ENCODE assay signal across 12 cellular contexts in genomic region chr13:42776558-42776957, GRCh38. TPM values are rescaled to one million over a fixed set of nuclear protein-coding genes. Genes with fewer than 3 reads are reported as not detected.
DNase-seq lines count a peak whose midpoint lies in the region; FAIRE-seq and TF ChIP-seq lines count a peak whose summit lies in the region.
"Not testable (repeated sequence)": the region's sequence is repeated elsewhere in the genome, so short reads cannot be mapped to it uniquely, and the experiment has no call there.
"Had no signal": no experiment of that assay in that cellular context is flagged by ENCODE, and none has a peak within 500 bp of the region (broad histone marks: within the 10 kb centered on the region; RNA-seq: fewer than 3 reads in every experiment).

No MANE protein-coding gene starts in this region.

- H4K20me1 ChIP-seq in astrocyte (ENCODE audit: insufficient read depth, low read length), result not testable (repeated sequence)

- DNase-seq in COLO668 (lab: John Stamatoyannopoulos, UW; ENCODE audit: unreplicated experiment), result peak; percentile 58
- DNase-seq in HCEC 1CT, result peak; percentile 19
- peak; percentile 35 to 69 for DNase-seq in NCI-H526 (lab: John Stamatoyannopoulos, UW)
- not testable (repeated sequence) for DNase-seq in astrocyte (ENCODE audit: low read depth); progenitor cell of endocrine pancreas (ENCODE audit: low spot score, unreplicated experiment)
- peak; percentile 43 for DNase-seq in fibroblast of villous mesenchyme (ENCODE audit: low read depth)
- DNase-seq in mesenchymal stem cell, result peak; percentile 44

- H3K4me1 ChIP-seq in astrocyte (ENCODE audit: insufficient read depth, low read length); mesenchymal stem cell (ENCODE audit: control insufficient read depth, insufficient read depth, low read depth, low read length): not testable (repeated sequence)

- peak overlapping the region; percentile 90 for H4K8ac ChIP-seq in mesenchymal stem cell (ENCODE audit: low read length)

- not testable (repeated sequence) for H3K9ac ChIP-seq in astrocyte (ENCODE audit: low read length); mesenchymal stem cell (ENCODE audit: low read length)

- peak overlapping the region; percentile 89 for H4K91ac ChIP-seq in mesenchymal stem cell (ENCODE audit: low read length)

- H3K79me2 ChIP-seq in astrocyte (ENCODE audit: insufficient read depth, low read length), result not testable (repeated sequence)

- H3K9me3 Mint-ChIP-seq in astrocyte (ENCODE audit: unreplicated experiment) (peaks cover 21% of the 10 kb centered on the region), progenitor cell of endocrine pancreas (ENCODE audit: low read depth) (peaks cover 41% of the 10 kb centered on the region)

- H2BK5ac ChIP-seq in mesenchymal stem cell (ENCODE audit: low read depth, low read length, poor library complexity, severe bottlenecking), result not testable (repeated sequence)

- H3K9me3 ChIP-seq in astrocyte (ENCODE audit: insufficient read depth, low read depth, low read length), result not testable (repeated sequence)
- H3K9me3 ChIP-seq in mesenchymal stem cell (ENCODE audit: control insufficient read depth, low read length), result peaks cover 60% of the 10 kb centered on the region

- not testable (repeated sequence) for H3K27me3 ChIP-seq in astrocyte (ENCODE audit: insufficient read depth, low read length); mesenchymal stem cell (ENCODE audit: control insufficient read depth in 1 of 2, insufficient read depth in 1 of 2, low read length in 2 of 2)

- H2BK120ac ChIP-seq in mesenchymal stem cell (ENCODE audit: low read depth, low read length), result peak overlapping the region; percentile 79

- not testable (repeated sequence) for H3K4me1 Mint-ChIP-seq in astrocyte (ENCODE audit: low read depth, unreplicated experiment); progenitor cell of endocrine pancreas (ENCODE audit: low read depth)

- not testable (repeated sequence) for H3K36me3 Mint-ChIP-seq in astrocyte (ENCODE audit: low read depth, unreplicated experiment); progenitor cell of endocrine pancreas (ENCODE audit: insufficient read depth)

- not testable (repeated sequence) for H3K4me3 Mint-ChIP-seq in astrocyte (ENCODE audit: unreplicated experiment)
- peak overlapping the region; percentile 16 for H3K4me3 Mint-ChIP-seq in progenitor cell of endocrine pancreas (ENCODE audit: low read depth)

- not testable (repeated sequence) for H3K4me3 ChIP-seq in astrocyte (ENCODE audit: insufficient read depth, low read depth, low read length); fibroblast of villous mesenchyme (ENCODE audit: low read depth, low read length); mesenchymal stem cell (ENCODE audit: insufficient read depth in 1 of 2, low read depth in 1 of 2, low read length in 2 of 2)

- H2AFZ ChIP-seq in astrocyte (ENCODE audit: low read depth, low read length); mesenchymal stem cell (ENCODE audit: low read depth, low read length): not testable (repeated sequence)

- H3K23ac ChIP-seq in mesenchymal stem cell (ENCODE audit: low read length in 2 of 2), result not testable (repeated sequence)

- H3K79me1 ChIP-seq in mesenchymal stem cell (replicated peaks; ENCODE audit: low read length, poor library complexity, severe bottlenecking), result not testable (repeated sequence)

- not testable (repeated sequence) for H2AK5ac ChIP-seq in mesenchymal stem cell (ENCODE audit: low read length, severe bottlenecking)

- H3K27ac Mint-ChIP-seq in astrocyte (ENCODE audit: unreplicated experiment); progenitor cell of endocrine pancreas: not testable (repeated sequence)

- H3K27ac ChIP-seq in astrocyte (ENCODE audit: low read depth, low read length); mesenchymal stem cell (ENCODE audit: low read length, poor library complexity, severe bottlenecking): not testable (repeated sequence)

- H3K18ac ChIP-seq in mesenchymal stem cell (ENCODE audit: low read depth in 1 of 2, low read length in 2 of 2), result peak overlapping the region; percentile 62 to 76

- not testable (repeated sequence) for H3K14ac ChIP-seq in mesenchymal stem cell (ENCODE audit: low read length in 2 of 2)

- peak overlapping the region; percentile 39 for H3K4me2 ChIP-seq in astrocyte (ENCODE audit: low read length)
- H3K4me2 ChIP-seq in mesenchymal stem cell (ENCODE audit: low read length, poor library complexity, severe bottlenecking), result not testable (repeated sequence)

- H2BK15ac ChIP-seq in mesenchymal stem cell (ENCODE audit: low read depth, poor library complexity, severe bottlenecking), result not testable (repeated sequence)

- not testable (repeated sequence) for H3K27me3 Mint-ChIP-seq in astrocyte (ENCODE audit: low read depth, unreplicated experiment); progenitor cell of endocrine pancreas

- H2BK12ac ChIP-seq in mesenchymal stem cell (ENCODE audit: low read length in 2 of 2), result peak overlapping the region in 1 of 2 experiments; percentile 66

- H3K4ac ChIP-seq in mesenchymal stem cell (ENCODE audit: low read depth in 1 of 2, low read length in 2 of 2), result peak overlapping the region in 1 of 2 experiments; percentile 67

- TF ChIP-seq CTCF in astrocyte (IDR thresholded peaks at IDR 0.05; ENCODE audit: insufficient read depth, low read depth, low read length); fibroblast of villous mesenchyme (IDR thresholded peaks at IDR 0.05; ENCODE audit: insufficient read depth, low read depth, low read length); progenitor cell of endocrine pancreas (IDR thresholded peaks at IDR 0.05; ENCODE audit: unreplicated experiment): not testable (repeated sequence)

- not testable (repeated sequence) for FAIRE-seq in astrocyte (lab: Jason Lieb, UNC)

- not testable (repeated sequence) for H3K36me3 ChIP-seq in astrocyte (ENCODE audit: insufficient read depth, low read length)
- H3K36me3 ChIP-seq in mesenchymal stem cell (ENCODE audit: control insufficient read depth in 1 of 2, insufficient read depth in 2 of 2, low read depth in 1 of 2, low read length in 2 of 2), result peaks cover 0 to 45% of the 10 kb centered on the region in 2 experiments

- 50% methylated on average over 6 of the region's 6 CpGs for WGBS in mesenchymal stem cell

RNA-seq across cellular contexts. Expression of gene FAM216B, which starts 4.8 kb away (rescaled TPM):
- total RNA-seq in astrocyte, result not detected in 2 replicates
- total RNA-seq in fibroblast of villous mesenchyme, result not detected in 2 replicates
- 0.37 TPM for polyA plus RNA-seq in mesenchymal stem cell (2013, experiment 1 of 2)
- 0.45 TPM for polyA plus RNA-seq in mesenchymal stem cell (2013, experiment 2 of 2)
- total RNA-seq in progenitor cell of endocrine pancreas, result not detected in 2 replicates
- total RNA-seq: A172; CD4-positive, CD25-positive, alpha-beta regulatory T cell; H9; HFFc6; HT1080 had no signal
- polyA plus RNA-seq: CD4-positive, CD25-positive, alpha-beta regulatory T cell had no signal
